9 cellular contexts compared by ENCODE assay signal in the genomic region with DNA sequence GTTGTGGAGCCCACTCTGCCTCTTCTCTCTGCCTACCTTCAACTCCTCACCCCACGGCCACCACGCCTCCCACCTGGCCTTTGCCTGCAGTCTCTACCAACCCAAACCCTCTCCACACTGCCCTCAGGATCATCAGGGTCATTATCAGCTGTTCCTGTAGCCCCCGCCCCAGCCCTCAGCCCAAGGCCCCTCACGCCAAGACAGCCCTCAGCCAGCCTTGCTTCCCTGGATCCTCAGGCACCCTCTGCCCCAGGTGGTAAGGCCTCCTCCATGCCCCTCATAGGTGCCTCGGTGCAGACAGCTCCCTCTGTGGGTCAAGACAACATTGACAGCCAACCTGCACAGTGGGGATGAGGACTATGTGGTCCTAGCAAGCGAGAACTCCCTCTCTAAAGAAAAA. TPM values are rescaled to one million over a fixed set of nuclear protein-coding genes. Genes with fewer than 3 reads are reported as not detected.
DNase-seq lines count a peak whose midpoint lies in the region; ATAC-seq and TF ChIP-seq lines count a peak whose summit lies in the region.
"Had no signal": no experiment of that assay in that cellular context is flagged by ENCODE, and none has a peak within 500 bp of the region (broad histone marks: within the 10 kb centered on the region; RNA-seq: fewer than 3 reads in every experiment).

No MANE protein-coding gene starts in this region.

- peak; percentile 54 for DNase-seq in Calu3
- peak; percentile 82 for DNase-seq in activated effector memory CD4-positive, alpha-beta T cell treated with anti-CD3 and anti-CD28 coated beads, Interleukin-2, amount 50 U/mL, for 16 hours
- no peak for DNase-seq in kidney epithelial cell (ENCODE audit: low read depth)
- no peak for DNase-seq in NCI-H1105 treated with DMSO at 0.1 percent for 48 hours (lab: John Stamatoyannopoulos, UW)
- no peak for DNase-seq in NCI-H2029 (lab: John Stamatoyannopoulos, UW)

- no peak overlapping the region for H3K4me3 ChIP-seq in kidney epithelial cell (ENCODE audit: low read depth, low read length)

- peak overlapping the region; percentile 84 for H3K27ac ChIP-seq in temporal lobe (ENCODE audit: low read depth, low read length)

- TF ChIP-seq CTCF in Calu3 (IDR thresholded peaks at IDR 0.05; ENCODE audit: unreplicated experiment) (peak; percentile 41), LNCAP (IDR thresholded peaks at IDR 0.05) (peak; percentile 27; the same call in 1 of the 2 replicates), kidney epithelial cell (IDR thresholded peaks at IDR 0.05; ENCODE audit: insufficient read depth, low read length, poor library complexity, severe bottlenecking) (peak; percentile 47)

- CTCF ChIA-PET in Calu3 (lab: Charles Lee) = interaction anchor here (1.0 to 1.7 kb wide), 3 partner anchors 13 to 85 kb away, joined by 3 to 5 read pairs (median 4); no protein-coding TSS in a partner anchor

- no TSS peak for BruUV-seq in Calu3 (replicated peaks; lab: Mats Ljungman, UMichigan)

- intact Hi-C loops in Calu3 (cut with micrococcal nuclease; ENCODE audit: unreplicated experiment) = no loop called here

- H3K27me3 ChIP-seq in kidney epithelial cell (ENCODE audit: control insufficient read depth, insufficient read depth, low read length) = no peaks in the 10 kb centered on the region

- peaks cover 64% of the 10 kb centered on the region for H3K36me3 Mint-ChIP-seq in Calu3 (ENCODE audit: insufficient read depth, unreplicated experiment)

- no peaks in the 10 kb centered on the region for H3K36me3 ChIP-seq in kidney epithelial cell (ENCODE audit: control insufficient read depth, insufficient read depth, low read length)

- no peak for ATAC-seq in HG02884 (IDR thresholded peaks at IDR 0.05; ENCODE audit: unreplicated experiment)
- ATAC-seq: right cardiac atrium had no signal

- H3K4me3 Mint-ChIP-seq in Calu3 (ENCODE audit: low read depth, unreplicated experiment) = peak overlapping the region; percentile 85

- peak overlapping the region; percentile 57 for H3K27ac Mint-ChIP-seq in Calu3 (ENCODE audit: unreplicated experiment)

- H3K27me3 Mint-ChIP-seq in Calu3 (ENCODE audit: unreplicated experiment) = no peaks in the 10 kb centered on the region

- no peaks in the 10 kb centered on the region for H3K9me3 Mint-ChIP-seq in Calu3 (ENCODE audit: low read depth, unreplicated experiment)

- H3K4me1 Mint-ChIP-seq in Calu3 (ENCODE audit: low read depth, unreplicated experiment) = peaks cover 42% of the 10 kb centered on the region

RNA-seq across cellular contexts. Expression of a gene that starts 1.7 kb away (rescaled TPM):
- total RNA-seq in Calu3 (2022) (102 and 104 TPM in 2 replicates), kidney epithelial cell (96.6 and 127 TPM in 2 replicates), temporal lobe (73.8 TPM)

RNA-seq across cellular contexts. Expression of a gene that starts 8.3 kb away (rescaled TPM):
- total RNA-seq in Calu3 (2022) (10.2 and 13.6 TPM in 2 replicates), kidney epithelial cell (27.3 and 29.0 TPM in 2 replicates), temporal lobe (under 0.01 TPM)

RNA-seq across cellular contexts. Expression of a gene that starts 13.6 kb away (rescaled TPM):
- 0.45 TPM in 1 of 2 replicates, not detected in the other for total RNA-seq in Calu3 (2022)
- 0.68 and 1.8 TPM in 2 replicates for total RNA-seq in kidney epithelial cell
- not detected for total RNA-seq in temporal lobe
- total RNA-seq: right cardiac atrium had no signal

RNA-seq across cellular contexts. Expression of a gene that starts 34.4 kb away (rescaled TPM):
- total RNA-seq in Calu3 (2022) = 85.2 and 87.1 TPM in 2 replicates
- total RNA-seq in kidney epithelial cell = 48.3 and 75.4 TPM in 2 replicates
- total RNA-seq in temporal lobe = 11.6 TPM

RNA-seq across cellular contexts. Expression of a gene that starts 34.9 kb away (rescaled TPM):
- total RNA-seq in Calu3 (2022) = 73.2 and 92.0 TPM in 2 replicates
- 41.3 and 50.2 TPM in 2 replicates for total RNA-seq in kidney epithelial cell
- total RNA-seq in temporal lobe = 39.3 TPM

Comparison
In these comparisons a context has a peak if more than half of its experiments do, and no peak if none do; other contexts are left out.
1. DNase-seq: peak in Calu3 (single experiment) and activated effector memory CD4-positive, alpha-beta T cell treated with anti-CD3 and anti-CD28 coated beads, Interleukin-2, amount 50 U/mL, for 16 hours (single experiment); none in kidney epithelial cell (single experiment), NCI-H1105 treated with DMSO at 0.1 percent for 48 hours (single experiment) and NCI-H2029 (single experiment).
2. RNA of a gene that starts 8.3 kb away (total RNA-seq): 27.3 to 29.0 TPM in kidney epithelial cell and 10.2 to 13.6 TPM in Calu3; under 0.01 TPM in temporal lobe (single experiment); every median in the first group is over 10 times any median in the second.
3. Peak in every context shown above with its lines, with median percentiles within 50 percentile points of each other: CTCF ChIP-seq.